25 cellular contexts compared by ENCODE assay signal in the genomic region with DNA sequence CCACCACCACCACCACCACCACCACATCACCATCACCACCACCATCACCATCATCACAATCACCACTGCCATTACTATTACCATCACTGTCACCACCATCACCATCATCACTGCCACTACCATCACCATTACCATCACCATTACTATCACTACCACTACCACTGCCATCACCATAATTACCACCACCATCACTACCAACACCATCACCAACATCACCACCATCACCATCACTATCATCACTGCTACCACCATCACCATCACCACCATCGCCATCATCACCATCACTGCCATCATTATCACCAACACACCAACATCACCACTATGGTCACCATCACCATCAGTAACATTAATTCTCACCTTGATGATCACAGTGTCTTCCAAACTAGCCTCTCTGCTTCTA.
A peak's percentile ranks its signal among the peaks of the same experiment; 100 is the strongest.
DNase-seq lines count a peak whose midpoint lies in the region; ATAC-seq, FAIRE-seq and TF ChIP-seq lines count a peak whose summit lies in the region.
"Had no signal": no experiment of that assay in that cellular context is flagged by ENCODE, and none has a peak within 500 bp of the region (broad histone marks: within the 10 kb centered on the region; RNA-seq: fewer than 3 reads in every experiment).

No MANE protein-coding gene starts in this region.

- intact Hi-C loops in activated T-helper 1 cell treated with anti-CD3 and anti-CD28 coated beads, Interleukin-12 subunit alpha, Interleukin-12 subunit beta, Interleukin-2, Interleukin-4 antibody, amounts not matched to agents 30 ng/mL and 10 ng/mL and 1 ng/mL, durations not matched to agents 14 hours and 24 hours and 36 hours (cut with micrococcal nuclease): no loop called here

- H3K36me3 ChIP-seq in H1 (ENCODE audit: control insufficient read depth in 2 of 4, insufficient read depth in 4 of 4, low read length in 3 of 4): peaks cover 0 to 13% (median 4%) of the 10 kb centered on the region in 4 experiments; a peak in 3 of 8 replicates
- H3K36me3 ChIP-seq: BLaER1 treated with 17β-estradiol and CSF1 and Interleukin-3, amounts not matched to agents 10 nM and 100 nM had no signal

- H3K14ac ChIP-seq in H1 (ENCODE audit: insufficient read length): no peak overlapping the region

- POLR2A ChIA-PET in H1 (lab: Charles Lee; ENCODE audit: partially characterized antibody): no interaction called here

- H3K9me3 ChIP-seq in H1 (ENCODE audit: insufficient read depth in 2 of 2, low read depth in 1 of 2, low read length in 1 of 2): peaks cover 0 to 3% of the 10 kb centered on the region in 2 experiments; a peak in 1 of 4 replicates

- 100% methylated on average over 1 of the region's 1 CpG; no CpG with 5 or more reads in 1 of the 2 experiments for WGBS in H1 (ENCODE audit: extremely low coverage in 1 of 2, insufficient coverage in 1 of 2, insufficient read length in 1 of 2, insufficient replicate concordance in 2 of 2, low coverage in 1 of 2, low lambda C conversion rate in 2 of 2, missing lambda C conversion rate in 1 of 2), 2 experiments

- peak overlapping the region; percentile 75; the same call in 1 of the 2 replicates for H2BK12ac ChIP-seq in H1 (ENCODE audit: low read depth, low read length)

- no peak overlapping the region for H3K18ac ChIP-seq in H1 (ENCODE audit: extremely low read depth, low read length)

- H3K79me1 ChIP-seq in H1 (ENCODE audit: low read depth, low read length): no peaks in the 10 kb centered on the region

- H2AK5ac ChIP-seq in H1 (ENCODE audit: low read depth, low read length): peak overlapping the region; percentile 97; the same call in 1 of the 2 replicates

- no peak overlapping the region for H3K4ac ChIP-seq in H1 (replicated peaks; ENCODE audit: insufficient read length, low read depth, low read length)

- peaks cover 6% of the 10 kb centered on the region for H3K9me3 Mint-ChIP-seq in activated naive CD8-positive, alpha-beta T cell treated with anti-CD3 and anti-CD28 coated beads, Interleukin-2, amount 50 U/mL, for 24 hours
- H3K9me3 Mint-ChIP-seq in activated naive CD8-positive, alpha-beta T cell treated with anti-CD3 and anti-CD28 coated beads for 36 hours: peaks cover 6% of the 10 kb centered on the region
- H3K9me3 Mint-ChIP-seq in activated T-helper 1 cell treated with anti-CD3 and anti-CD28 coated beads, Interleukin-12 subunit alpha, Interleukin-12 subunit beta, Interleukin-2, Interleukin-4 antibody, amounts not matched to agents 30 ng/mL and 10 ng/mL and 1 ng/mL, durations not matched to agents 14 hours and 24 hours and 36 hours: peaks cover 11% of the 10 kb centered on the region

- no peak for TF ChIP-seq RAD21 in H1 (IDR thresholded peaks at IDR 0.05 in 1 of 2, conservative IDR thresholded peaks at IDR 0.05 in 1 of 2; ENCODE audit: low read depth in 2 of 2, low read length in 2 of 2)

- peaks cover 3% of the 10 kb centered on the region for H3K36me3 Mint-ChIP-seq in activated naive CD8-positive, alpha-beta T cell treated with anti-CD3 and anti-CD28 coated beads, Interleukin-2, amount 50 U/mL, for 24 hours (ENCODE audit: low read depth)
- H3K36me3 Mint-ChIP-seq in activated naive CD8-positive, alpha-beta T cell treated with anti-CD3 and anti-CD28 coated beads for 36 hours: no peaks in the 10 kb centered on the region
- H3K36me3 Mint-ChIP-seq in activated T-helper 1 cell treated with anti-CD3 and anti-CD28 coated beads, Interleukin-12 subunit alpha, Interleukin-12 subunit beta, Interleukin-2, Interleukin-4 antibody, amounts not matched to agents 30 ng/mL and 10 ng/mL and 1 ng/mL, durations not matched to agents 14 hours and 24 hours and 36 hours (ENCODE audit: low read depth): no peaks in the 10 kb centered on the region
- H3K36me3 Mint-ChIP-seq: CD4-positive, alpha-beta memory T cell had no signal

- H3K4me1 Mint-ChIP-seq in activated naive CD8-positive, alpha-beta T cell treated with anti-CD3 and anti-CD28 coated beads, Interleukin-2, amount 50 U/mL, for 24 hours: no peaks in the 10 kb centered on the region
- no peaks in the 10 kb centered on the region for H3K4me1 Mint-ChIP-seq in activated naive CD8-positive, alpha-beta T cell treated with anti-CD3 and anti-CD28 coated beads for 36 hours
- no peaks in the 10 kb centered on the region for H3K4me1 Mint-ChIP-seq in activated T-helper 1 cell treated with anti-CD3 and anti-CD28 coated beads, Interleukin-12 subunit alpha, Interleukin-12 subunit beta, Interleukin-2, Interleukin-4 antibody, amounts not matched to agents 30 ng/mL and 10 ng/mL and 1 ng/mL, durations not matched to agents 14 hours and 24 hours and 36 hours (ENCODE audit: low read depth)

- no peak overlapping the region for H4K5ac ChIP-seq in H1 (ENCODE audit: insufficient read length, low read depth, low read length)

- no peak overlapping the region for H2BK15ac ChIP-seq in H1 (ENCODE audit: low read length)

- no peak overlapping the region for H3K27ac Mint-ChIP-seq in activated naive CD8-positive, alpha-beta T cell treated with anti-CD3 and anti-CD28 coated beads, Interleukin-2, amount 50 U/mL, for 24 hours
- H3K27ac Mint-ChIP-seq in activated naive CD8-positive, alpha-beta T cell treated with anti-CD3 and anti-CD28 coated beads for 36 hours: no peak overlapping the region
- H3K27ac Mint-ChIP-seq in activated T-helper 1 cell treated with anti-CD3 and anti-CD28 coated beads, Interleukin-12 subunit alpha, Interleukin-12 subunit beta, Interleukin-2, Interleukin-4 antibody, amounts not matched to agents 30 ng/mL and 10 ng/mL and 1 ng/mL, durations not matched to agents 14 hours and 24 hours and 36 hours: peak overlapping the region; percentile 6

- peaks cover 0 to 3% of the 10 kb centered on the region in 2 experiments; a peak in 1 of 4 replicates for H3K79me2 ChIP-seq in H1 (ENCODE audit: control insufficient read depth in 1 of 2, insufficient read depth in 2 of 2, low read length in 2 of 2)

- H2AFZ ChIP-seq in H1 (ENCODE audit: low read length): no peak overlapping the region

- no peak overlapping the region; the same call in 1 of the 2 replicates for H2BK5ac ChIP-seq in H1 (ENCODE audit: low read depth, low read length)

- H3K23ac ChIP-seq in H1 (ENCODE audit: insufficient read length): no peak overlapping the region

- peak overlapping the region; percentile 24 for H3K4me3 Mint-ChIP-seq in activated naive CD8-positive, alpha-beta T cell treated with anti-CD3 and anti-CD28 coated beads, Interleukin-2, amount 50 U/mL, for 24 hours
- H3K4me3 Mint-ChIP-seq in activated naive CD8-positive, alpha-beta T cell treated with anti-CD3 and anti-CD28 coated beads for 36 hours: no peak overlapping the region
- no peak overlapping the region for H3K4me3 Mint-ChIP-seq in activated T-helper 1 cell treated with anti-CD3 and anti-CD28 coated beads, Interleukin-12 subunit alpha, Interleukin-12 subunit beta, Interleukin-2, Interleukin-4 antibody, amounts not matched to agents 30 ng/mL and 10 ng/mL and 1 ng/mL, durations not matched to agents 14 hours and 24 hours and 36 hours

- H4K91ac ChIP-seq in H1 (replicated peaks; ENCODE audit: insufficient read length, low read length): no peak overlapping the region

- no peak for ATAC-seq in activated naive CD8-positive, alpha-beta T cell treated with anti-CD3 and anti-CD28 coated beads, Interleukin-2, amount 50 U/mL, for 24 hours

- H3K27me3 Mint-ChIP-seq in activated naive CD8-positive, alpha-beta T cell treated with anti-CD3 and anti-CD28 coated beads, Interleukin-2, amount 50 U/mL, for 24 hours: peaks cover 1% of the 10 kb centered on the region
- no peaks in the 10 kb centered on the region for H3K27me3 Mint-ChIP-seq in activated naive CD8-positive, alpha-beta T cell treated with anti-CD3 and anti-CD28 coated beads for 36 hours
- H3K27me3 Mint-ChIP-seq in activated T-helper 1 cell treated with anti-CD3 and anti-CD28 coated beads, Interleukin-12 subunit alpha, Interleukin-12 subunit beta, Interleukin-2, Interleukin-4 antibody, amounts not matched to agents 30 ng/mL and 10 ng/mL and 1 ng/mL, durations not matched to agents 14 hours and 24 hours and 36 hours (ENCODE audit: insufficient read depth): peaks cover 2% of the 10 kb centered on the region

- H3K4me2 ChIP-seq in H1 (ENCODE audit: insufficient read depth in 1 of 2, low read depth in 2 of 2, low read length in 2 of 2): no peak overlapping the region
- H3K4me2 ChIP-seq: BLaER1 treated with 17β-estradiol and CSF1 and Interleukin-3, amounts not matched to agents 10 nM and 100 nM had no signal

- H4K8ac ChIP-seq in H1 (ENCODE audit: extremely low read depth, insufficient read depth, low read length): no peak overlapping the region

- H2BK120ac ChIP-seq in H1 (replicated peaks; ENCODE audit: low read depth, low read length): no peak overlapping the region

- FAIRE-seq in H1 (lab: Jason Lieb, UNC) (no peak), urothelium cell line (lab: Jason Lieb, UNC) (peak; percentile 100)

- H3K27me3 ChIP-seq in H1 (replicated peaks in 1 of 4; ENCODE audit: control insufficient read depth in 3 of 4, extremely low read depth in 1 of 4, insufficient read depth in 3 of 4, low read length in 3 of 4): no peaks in the 10 kb centered on the region
- H3K27me3 ChIP-seq: BLaER1 treated with 17β-estradiol and CSF1 and Interleukin-3, amounts not matched to agents 10 nM and 100 nM had no signal

- H4K20me1 ChIP-seq in H1 (replicated peaks in 1 of 2; ENCODE audit: control insufficient read depth in 1 of 2, insufficient read depth in 2 of 2, low read length in 2 of 2): peaks cover 0 to 7% of the 10 kb centered on the region in 2 experiments
- H4K20me1 ChIP-seq: BLaER1 treated with 17β-estradiol and CSF1 and Interleukin-3, amounts not matched to agents 10 nM and 100 nM had no signal

- DNase-seq in activated naive CD8-positive, alpha-beta T cell treated with anti-CD3 and anti-CD28 coated beads, Interleukin-2, amount 50 U/mL, for 24 hours: no peak
- no peak for DNase-seq in activated naive CD8-positive, alpha-beta T cell treated with anti-CD3 and anti-CD28 coated beads for 36 hours
- no peak for DNase-seq in activated T-helper 1 cell treated with anti-CD3 and anti-CD28 coated beads, Interleukin-12 subunit alpha, Interleukin-12 subunit beta, Interleukin-2, Interleukin-4 antibody, amounts not matched to agents 30 ng/mL and 10 ng/mL and 1 ng/mL, durations not matched to agents 14 hours and 24 hours and 36 hours (ENCODE audit: low spot score)
- DNase-seq in H1 (ENCODE audit: low read depth in 1 of 2, low spot score in 2 of 2): no peak
- no peak for DNase-seq in urothelium cell line (ENCODE audit: low spot score)
- no peak for DNase-seq in stimulated activated CD4-positive, alpha-beta T cell treated with anti-CD3 and anti-CD28 coated beads, Interleukin-12 subunit alpha, Interleukin-12 subunit beta, amount 100 ng/mL, for 4 hours
- DNase-seq in NCI-H1105 treated with DMSO at 0.1 percent for 48 hours (lab: John Stamatoyannopoulos, UW): no peak
- DNase-seq: ACHN; Caco-2; CD4-positive, alpha-beta memory T cell; DMS 273 treated with DMSO at 0.1 percent for 48 hours; DMS79 treated with DMSO at 0.1 percent for 48 hours; H7; Karpas-422; MV-4-11; NCI-H1694; NCI-H2081; NCI-H2171; NCI-H345; NCI-H524; NCI-H774; NK-92 treated with Interleukin-12 subunit alpha and Interleukin-12 subunit beta, amount 100 ng/mL, for 24 hours; SIG-M5 had no signal

- TF ChIP-seq POLR2A in H1 (IDR thresholded peaks at IDR 0.05; ENCODE audit: control extremely low read depth in 1 of 2, low read depth in 2 of 2, low read length in 2 of 2): no peak

- no peak for TF ChIP-seq EP300 in H1 (IDR thresholded peaks at IDR 0.05; ENCODE audit: borderline replicate concordance in 1 of 2, low read depth in 2 of 2, low read length in 2 of 2)

- no peak for TF ChIP-seq CTCF in H1 (IDR thresholded peaks at IDR 0.05; ENCODE audit: control extremely low read depth in 1 of 3, insufficient read depth in 1 of 3, low read depth in 1 of 3, low read length in 3 of 3)

- H3K56ac ChIP-seq in H1 (replicated peaks; ENCODE audit: insufficient read length, low read depth, low read length): peak overlapping the region; percentile 62

- no peak overlapping the region for H3K9ac ChIP-seq in H1 (replicated peaks in 1 of 4; ENCODE audit: extremely low read depth in 1 of 4, low read depth in 3 of 4, low read length in 3 of 4)
- H3K9ac ChIP-seq: BLaER1 treated with 17β-estradiol and CSF1 and Interleukin-3, amounts not matched to agents 10 nM and 100 nM had no signal

- peaks cover 11% of the 10 kb centered on the region for H3K23me2 ChIP-seq in H1 (ENCODE audit: low read depth, low read length)

- no peak overlapping the region for H3K27ac ChIP-seq in H1 (ENCODE audit: low read depth, low read length)
- H3K27ac ChIP-seq: BLaER1 treated with 17β-estradiol and CSF1 and Interleukin-3, amounts not matched to agents 10 nM and 100 nM; RWPE1 had no signal

- CTCF ChIA-PET in H1 (lab: Charles Lee; ENCODE audit: partially characterized antibody): interaction anchor here (1.6 kb wide), 1 partner anchor 75 kb away, joined by 4 read pairs; no protein-coding TSS in a partner anchor

- H3K4me3 ChIP-seq in H1 (ENCODE audit: extremely low read depth in 1 of 4, insufficient read depth in 2 of 4, low read depth in 3 of 4, low read length in 4 of 4): no peak overlapping the region
- H3K4me3 ChIP-seq: BLaER1 treated with 17β-estradiol and CSF1 and Interleukin-3, amounts not matched to agents 10 nM and 100 nM had no signal

- H3K4me1 ChIP-seq in H1 (replicated peaks in 1 of 4; ENCODE audit: control insufficient read depth in 3 of 4, insufficient read depth in 4 of 4, low read length in 3 of 4): no peaks in the 10 kb centered on the region
- H3K4me1 ChIP-seq: Caco-2 had no signal

- H2BK20ac ChIP-seq in H1 (ENCODE audit: low read length): no peak overlapping the region
